24 cellular contexts compared by ENCODE assay signal in the genomic region with DNA sequence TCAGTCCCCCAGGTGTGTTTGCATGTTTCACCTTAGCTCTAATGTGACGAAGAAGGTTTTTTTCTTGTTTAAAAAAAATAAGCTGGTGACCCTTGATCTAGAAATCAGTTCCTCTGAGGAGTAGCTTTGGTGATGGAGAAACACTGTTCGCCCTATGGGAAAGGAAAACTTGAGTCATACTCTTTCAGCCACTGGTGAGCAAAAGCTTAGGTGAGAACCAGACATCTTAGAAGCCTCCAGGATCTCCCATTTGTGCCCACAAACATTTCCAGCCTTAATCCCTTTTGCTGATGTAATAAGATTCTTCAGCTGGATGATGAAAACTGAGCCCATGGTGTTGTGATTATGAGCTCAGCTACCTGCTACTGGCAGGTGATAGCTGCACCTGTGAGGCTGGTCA. TPM values are rescaled to one million over a fixed set of nuclear protein-coding genes. Genes with fewer than 3 reads are reported as not detected.
DNase-seq lines count a peak whose midpoint lies in the region; ATAC-seq and TF ChIP-seq lines count a peak whose summit lies in the region.
"Had no signal": no experiment of that assay in that cellular context is flagged by ENCODE, and none has a peak within 500 bp of the region (broad histone marks: within the 10 kb centered on the region; RNA-seq: fewer than 3 reads in every experiment).

No MANE protein-coding gene starts in this region.

- TF ChIP-seq CTCF in PC-9 (conservative IDR thresholded peaks at IDR 0.05) (no peak), fibroblast of mammary gland (conservative IDR thresholded peaks at IDR 0.05; ENCODE audit: control insufficient read depth, insufficient read depth, low read depth, low read length) (no peak)

- H3K36me3 ChIP-seq in PC-9 (ENCODE audit: low read depth) = peaks cover 10% of the 10 kb centered on the region; the same call in 1 of the 2 replicates
- H3K36me3 ChIP-seq: HAP-1, thyroid gland had no signal

- POLR2A ChIA-PET in PC-9 (lab: Charles Lee; ENCODE audit: unreplicated experiment) = no interaction called here

- intact Hi-C loops in PC-9 (cut with micrococcal nuclease; ENCODE audit: unreplicated experiment) = no loop called here
- intact Hi-C loops in posterior cingulate gyrus (cut with DNase I) = no loop called here
- intact Hi-C loops in right cardiac atrium (cut with DNase I) = no loop called here

- H3K79me2 ChIP-seq in PC-9 (ENCODE audit: low read depth) = no peaks in the 10 kb centered on the region

- no peaks in the 10 kb centered on the region for H4K20me1 ChIP-seq in PC-9 (ENCODE audit: insufficient read depth)

- H3K27me3 ChIP-seq in PC-9 (ENCODE audit: insufficient read depth, low read depth) (no peaks in the 10 kb centered on the region), right cardiac atrium (ENCODE audit: control insufficient read depth, insufficient read depth) (no peaks in the 10 kb centered on the region)
- H3K27me3 ChIP-seq: thyroid gland had no signal

- H3K4me2 ChIP-seq in PC-9 = peak overlapping the region; percentile 65

- CTCF ChIA-PET in PC-9 (lab: Charles Lee) = interaction anchor here (0.6 kb wide), 1 partner anchor 64 kb away, joined by 5 read pairs; no protein-coding TSS in a partner anchor

- ATAC-seq in right cardiac atrium (no peak), HG03108 (IDR thresholded peaks at IDR 0.05; ENCODE audit: unreplicated experiment) (no peak)
- ATAC-seq: activated CD4-positive, CD25-positive, alpha-beta regulatory T cell treated with anti-CD3 and anti-CD28 coated beads, Interleukin-2, amount 50 U/mL, for 24 hours; GM12878; HepG2 had no signal

- H3K4me1 ChIP-seq in PC-9 (replicated peaks; ENCODE audit: insufficient read depth) = peaks cover 37% of the 10 kb centered on the region
- H3K4me1 ChIP-seq in right cardiac atrium (ENCODE audit: control insufficient read depth, insufficient read depth, low read length) = no peaks in the 10 kb centered on the region
- H3K4me1 ChIP-seq: HAP-1, thyroid gland had no signal

- H3K27ac ChIP-seq in PC-9 = peak overlapping the region; percentile 100
- H3K27ac ChIP-seq in right cardiac atrium (ENCODE audit: low read length) = no peak overlapping the region
- H3K27ac ChIP-seq: thyroid gland had no signal

- H3K9me3 ChIP-seq in PC-9 (ENCODE audit: insufficient read depth, low read depth) (no peaks in the 10 kb centered on the region), right cardiac atrium (ENCODE audit: control insufficient read depth, low read length) (no peaks in the 10 kb centered on the region)
- H3K9me3 ChIP-seq: Caco-2, HAP-1, thyroid gland had no signal

- H3F3A ChIP-seq in PC-9 (ENCODE audit: insufficient read depth, low read depth) = peaks cover 31% of the 10 kb centered on the region

- H3K4me3 ChIP-seq in PC-9 (0 out of 2 replicates have a peak overlapping the region, but pooled peaks have one; percentile 8), fibroblast of mammary gland (ENCODE audit: control insufficient read depth, low read depth, low read length) (no peak overlapping the region), right cardiac atrium (ENCODE audit: low read length) (no peak overlapping the region)
- H3K4me3 ChIP-seq: GM12878, HAP-1, thyroid gland had no signal

- no peaks in the 10 kb centered on the region for H3K9me2 ChIP-seq in PC-9 (ENCODE audit: insufficient read depth)

- DNase-seq in A172 (ENCODE audit: low spot score) (peak; percentile 11), HCEC 1CT (peak; percentile 32), PC-9 (peak; percentile 22 to 96), fibroblast of mammary gland (ENCODE audit: low read depth) (peak; percentile 20), NCI-H69 (lab: John Stamatoyannopoulos, UW) (no peak), posterior cingulate gyrus (no peak), right cardiac atrium (no peak)
- DNase-seq: activated CD8-positive, alpha-beta memory T cell treated with anti-CD3 and anti-CD28 coated beads, Interleukin-2, amount 50 U/mL, for 4 hours; activated naive CD4-positive, alpha-beta T cell treated with anti-CD3 and anti-CD28 coated beads, Interleukin-2, amount 50 U/mL, for 16 hours; caudate nucleus; effector CD4-positive, alpha-beta T cell; left colon; SIG-M5; stimulated activated CD4-positive, alpha-beta T cell treated with anti-CD3 and anti-CD28 coated beads, Interleukin-4, amount 100 ng/mL, for 24 hours; stimulated activated CD8-positive, alpha-beta memory T cell treated with anti-CD3 and anti-CD28 coated beads, Interleukin-4, amount 100 ng/mL, for 48 hours; thyroid gland had no signal

- no TSS peak for BruUV-seq in PC-9 (replicated peaks; lab: Mats Ljungman, UMichigan)

- H2AFZ ChIP-seq in PC-9 = no peak overlapping the region

- 92% methylated on average over 2 of the region's 2 CpGs for WGBS in right cardiac atrium

RNA-seq across cellular contexts. Expression of gene SLC27A2, which starts 37.8 kb away (rescaled TPM):
- not detected in 2 replicates for total RNA-seq in A172 (2014; rRNA removed; shearing (Covaris generic))
- total RNA-seq in PC-9 (2021) (5.8 and 7.5 TPM in 2 replicates), right cardiac atrium (under 1 TPM in 1 of 4 donors, not detected in 3; 0.11 TPM)
- polyA plus RNA-seq in right cardiac atrium = 0.14 TPM
- total RNA-seq: G401, osteoblast had no signal

RNA-seq across cellular contexts. Expression of gene HDC, which starts 45.7 kb away (rescaled TPM):
- 0.29 and 0.62 TPM in 2 replicates for total RNA-seq in A172 (2014; rRNA removed; shearing (Covaris generic))
- total RNA-seq in PC-9 (2021) = not detected in 2 replicates
- under 1 TPM in 3 of 4 donors, not detected in 1; 0.12 to 0.62 (median 0.56) TPM for total RNA-seq in right cardiac atrium
- polyA plus RNA-seq in right cardiac atrium = not detected
- total RNA-seq: Caco-2, G401, GM12878, HepG2, osteoblast had no signal
- polyA plus RNA-seq: GM12878, HepG2 had no signal

Comparison
In these comparisons a context has a peak if more than half of its experiments do, and no peak if none do; other contexts are left out.
1. DNase-seq: peak in A172 (single experiment), HCEC 1CT (single experiment), PC-9 (2 of 2) and fibroblast of mammary gland (single experiment); none in NCI-H69 (single experiment), posterior cingulate gyrus (0 of 10) and right cardiac atrium (0 of 3).